11 cellular contexts compared by ENCODE assay signal in the genomic region with DNA sequence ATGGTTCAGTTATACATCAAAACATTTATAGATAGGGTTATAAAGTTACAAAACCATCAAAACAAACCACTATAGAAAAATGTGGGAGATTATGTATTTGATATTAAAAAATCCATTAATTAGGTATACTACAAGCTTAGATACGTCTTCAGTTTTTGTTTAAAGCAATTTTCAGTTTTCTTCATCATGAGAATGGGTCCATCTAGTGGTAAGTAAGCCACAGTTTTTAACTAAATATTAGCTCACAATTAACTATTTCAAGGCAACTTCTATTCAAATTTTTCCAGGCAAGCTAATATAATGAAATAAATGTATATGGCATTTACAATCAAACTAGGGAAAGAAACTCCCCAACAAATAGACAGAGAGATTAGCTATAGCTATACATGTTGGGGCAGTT. TPM values are rescaled to one million over a fixed set of nuclear protein-coding genes. Genes with fewer than 3 reads are reported as not detected.
DNase-seq lines count a peak whose midpoint lies in the region; ATAC-seq, FAIRE-seq and TF ChIP-seq lines count a peak whose summit lies in the region.
"Had no signal": no experiment of that assay in that cellular context is flagged by ENCODE, and none has a peak within 500 bp of the region (broad histone marks: within the 10 kb centered on the region; RNA-seq: fewer than 3 reads in every experiment).

No MANE protein-coding gene starts in this region.

- H3K36me3 ChIP-seq in GM23248 (ENCODE audit: low read depth) (no peaks in the 10 kb centered on the region), MG63 (peaks cover 14% of the 10 kb centered on the region; the same call in 1 of the 2 replicates)

- DNase-seq in AG04450 (ENCODE audit: low read depth, low spot score) (no peak), GM23248 (peak; percentile 24), glutamatergic neuron (no peak), H4 (ENCODE audit: low spot score) (no peak), NCI-H2081 (lab: John Stamatoyannopoulos, UW) (no peak), MG63 (no peak)
- DNase-seq: activated CD8-positive, alpha-beta memory T cell treated with anti-CD3 and anti-CD28 coated beads for 24 hours; NCI-H2227 treated with DMSO at 0.1 percent for 48 hours had no signal

- POLR2A ChIA-PET in AG04450 (lab: Yijun Ruan, JAX) = interaction anchor here (0.5 kb wide), 1 partner anchor 1422 kb away, joined by 4 read pairs; no protein-coding TSS in a partner anchor

- H3K4me1 Mint-ChIP-seq in glutamatergic neuron (ENCODE audit: low read depth, unreplicated experiment) = peaks cover 4% of the 10 kb centered on the region

- no peaks in the 10 kb centered on the region for H3F3A ChIP-seq in GM23248 (ENCODE audit: insufficient read depth)

- peaks cover 2% of the 10 kb centered on the region for H3K27me3 Mint-ChIP-seq in glutamatergic neuron (ENCODE audit: unreplicated experiment)

- no peaks in the 10 kb centered on the region for H4K20me1 ChIP-seq in GM23248 (ENCODE audit: insufficient read depth)

- H3K36me3 Mint-ChIP-seq in glutamatergic neuron (ENCODE audit: unreplicated experiment) = peaks cover 6% of the 10 kb centered on the region

- no peak overlapping the region for H3K4me3 Mint-ChIP-seq in glutamatergic neuron (ENCODE audit: unreplicated experiment)

- CTCF ChIA-PET in AG04450 (lab: Charles Lee) = interaction anchor here (0.7 to 2.0 kb wide), 11 partner anchors 10 to 1526 kb away, joined by 3 to 16 read pairs (median 6); no protein-coding TSS in a partner anchor

- peak; percentile 67 for FAIRE-seq in TTC549 (lab: Jason Lieb, UNC)

- no peaks in the 10 kb centered on the region for H3K9me3 Mint-ChIP-seq in glutamatergic neuron (ENCODE audit: unreplicated experiment)

- H3K9me3 ChIP-seq in AG04450 (ENCODE audit: control insufficient read depth, insufficient read depth, low read length) (no peaks in the 10 kb centered on the region), GM23248 (ENCODE audit: low read depth) (no peaks in the 10 kb centered on the region), MG63 (0 out of 2 replicates have a peak, but pooled peaks cover 2% of the 10 kb centered on the region)

- no peaks in the 10 kb centered on the region for H3K4me1 ChIP-seq in GM23248 (ENCODE audit: insufficient read depth)

- no peak for ATAC-seq in HG03280 (IDR thresholded peaks at IDR 0.05; ENCODE audit: unreplicated experiment)

- H3K4me3 ChIP-seq in AG04450 (ENCODE audit: low read depth, low read length) (no peak overlapping the region), GM23248 (no peak overlapping the region), MG63 (no peak overlapping the region)
- H3K4me3 ChIP-seq: SK-N-MC had no signal

- no peak overlapping the region for H3K27ac ChIP-seq in AG04450 (ENCODE audit: low read depth, low read length)
- no peak overlapping the region for H3K27ac ChIP-seq in GM23248
- H3K27ac ChIP-seq: SK-N-MC had no signal

- no peak overlapping the region for H2AFZ ChIP-seq in GM23248

- peaks cover 9% of the 10 kb centered on the region; the same call in 1 of the 2 replicates for H3K79me2 ChIP-seq in GM23248 (ENCODE audit: insufficient read depth)

- no peak overlapping the region for H3K27ac Mint-ChIP-seq in glutamatergic neuron (ENCODE audit: unreplicated experiment)

- no peak overlapping the region for H3K4me2 ChIP-seq in GM23248 (ENCODE audit: unreplicated experiment)

- H3K9ac ChIP-seq in GM23248 = no peak overlapping the region

- in situ Hi-C loops in GM23248 (cut with MboI) = no loop called here

- H3K9me2 ChIP-seq in GM23248 (ENCODE audit: insufficient read depth) = no peaks in the 10 kb centered on the region

- WGBS in GM23248 (ENCODE audit: low coverage in 1 of 2, low lambda C conversion rate in 2 of 2, missing lambda C conversion rate in 2 of 2), 2 experiments = 45 to 69% methylated on average over 1 of the region's 1 CpG

- no peaks in the 10 kb centered on the region for H3K27me3 ChIP-seq in AG04450 (ENCODE audit: control insufficient read depth, insufficient read depth, low read length)
- no peaks in the 10 kb centered on the region for H3K27me3 ChIP-seq in GM23248 (replicated peaks; ENCODE audit: insufficient read depth)
- no peaks in the 10 kb centered on the region for H3K27me3 ChIP-seq in MG63

- TF ChIP-seq CTCF in AG04450 (IDR thresholded peaks at IDR 0.05; ENCODE audit: low read depth, low read length) (peak; percentile 33), glutamatergic neuron (IDR thresholded peaks at IDR 0.05; ENCODE audit: partially characterized antibody, unreplicated experiment) (peak; percentile 21)

RNA-seq across cellular contexts. Expression of a gene that starts 44.4 kb away (rescaled TPM):
- polyA plus RNA-seq in AG04450 (2011; rRNA removed) = 7.8 and 11.2 TPM in 2 replicates
- 6.0 and 10.9 TPM in 2 replicates for polyA minus RNA-seq in AG04450 (2011; rRNA and poly(A)+ RNA removed)
- total RNA-seq in GM23248 (2014; rRNA removed; shearing (Covaris generic)) = 15.0 and 21.5 TPM in 2 replicates
- polyA plus RNA-seq in GM23248 (2016; fragmentation: Nextera tagmentation; extraction: Ambion mirVana) = 9.2 and 10.9 TPM in 2 replicates
- 23.9 TPM for total RNA-seq in glutamatergic neuron (ENCODE audit: unreplicated experiment)
- 16.1 and 18.2 TPM in 2 replicates for total RNA-seq in H4 (2014; rRNA removed; shearing (Covaris generic))
- total RNA-seq in MG63 (2014; rRNA removed; shearing (Covaris generic); ENCODE audit: low replicate concordance) = 28.4 and 30.6 TPM in 2 replicates
